Comparison of ENCODE assay signal across 1 cellular context in genomic region chr20:60453847-60454246, GRCh38.
TF ChIP-seq lines count a peak whose summit lies in the region.

No MANE protein-coding gene starts in this region.

TF ChIP-seq in H1, 55 proteins besides CTCF, POLR2A, EP300 and RAD21 (continued from another document):
- TF ChIP-seq, protein P1, sequence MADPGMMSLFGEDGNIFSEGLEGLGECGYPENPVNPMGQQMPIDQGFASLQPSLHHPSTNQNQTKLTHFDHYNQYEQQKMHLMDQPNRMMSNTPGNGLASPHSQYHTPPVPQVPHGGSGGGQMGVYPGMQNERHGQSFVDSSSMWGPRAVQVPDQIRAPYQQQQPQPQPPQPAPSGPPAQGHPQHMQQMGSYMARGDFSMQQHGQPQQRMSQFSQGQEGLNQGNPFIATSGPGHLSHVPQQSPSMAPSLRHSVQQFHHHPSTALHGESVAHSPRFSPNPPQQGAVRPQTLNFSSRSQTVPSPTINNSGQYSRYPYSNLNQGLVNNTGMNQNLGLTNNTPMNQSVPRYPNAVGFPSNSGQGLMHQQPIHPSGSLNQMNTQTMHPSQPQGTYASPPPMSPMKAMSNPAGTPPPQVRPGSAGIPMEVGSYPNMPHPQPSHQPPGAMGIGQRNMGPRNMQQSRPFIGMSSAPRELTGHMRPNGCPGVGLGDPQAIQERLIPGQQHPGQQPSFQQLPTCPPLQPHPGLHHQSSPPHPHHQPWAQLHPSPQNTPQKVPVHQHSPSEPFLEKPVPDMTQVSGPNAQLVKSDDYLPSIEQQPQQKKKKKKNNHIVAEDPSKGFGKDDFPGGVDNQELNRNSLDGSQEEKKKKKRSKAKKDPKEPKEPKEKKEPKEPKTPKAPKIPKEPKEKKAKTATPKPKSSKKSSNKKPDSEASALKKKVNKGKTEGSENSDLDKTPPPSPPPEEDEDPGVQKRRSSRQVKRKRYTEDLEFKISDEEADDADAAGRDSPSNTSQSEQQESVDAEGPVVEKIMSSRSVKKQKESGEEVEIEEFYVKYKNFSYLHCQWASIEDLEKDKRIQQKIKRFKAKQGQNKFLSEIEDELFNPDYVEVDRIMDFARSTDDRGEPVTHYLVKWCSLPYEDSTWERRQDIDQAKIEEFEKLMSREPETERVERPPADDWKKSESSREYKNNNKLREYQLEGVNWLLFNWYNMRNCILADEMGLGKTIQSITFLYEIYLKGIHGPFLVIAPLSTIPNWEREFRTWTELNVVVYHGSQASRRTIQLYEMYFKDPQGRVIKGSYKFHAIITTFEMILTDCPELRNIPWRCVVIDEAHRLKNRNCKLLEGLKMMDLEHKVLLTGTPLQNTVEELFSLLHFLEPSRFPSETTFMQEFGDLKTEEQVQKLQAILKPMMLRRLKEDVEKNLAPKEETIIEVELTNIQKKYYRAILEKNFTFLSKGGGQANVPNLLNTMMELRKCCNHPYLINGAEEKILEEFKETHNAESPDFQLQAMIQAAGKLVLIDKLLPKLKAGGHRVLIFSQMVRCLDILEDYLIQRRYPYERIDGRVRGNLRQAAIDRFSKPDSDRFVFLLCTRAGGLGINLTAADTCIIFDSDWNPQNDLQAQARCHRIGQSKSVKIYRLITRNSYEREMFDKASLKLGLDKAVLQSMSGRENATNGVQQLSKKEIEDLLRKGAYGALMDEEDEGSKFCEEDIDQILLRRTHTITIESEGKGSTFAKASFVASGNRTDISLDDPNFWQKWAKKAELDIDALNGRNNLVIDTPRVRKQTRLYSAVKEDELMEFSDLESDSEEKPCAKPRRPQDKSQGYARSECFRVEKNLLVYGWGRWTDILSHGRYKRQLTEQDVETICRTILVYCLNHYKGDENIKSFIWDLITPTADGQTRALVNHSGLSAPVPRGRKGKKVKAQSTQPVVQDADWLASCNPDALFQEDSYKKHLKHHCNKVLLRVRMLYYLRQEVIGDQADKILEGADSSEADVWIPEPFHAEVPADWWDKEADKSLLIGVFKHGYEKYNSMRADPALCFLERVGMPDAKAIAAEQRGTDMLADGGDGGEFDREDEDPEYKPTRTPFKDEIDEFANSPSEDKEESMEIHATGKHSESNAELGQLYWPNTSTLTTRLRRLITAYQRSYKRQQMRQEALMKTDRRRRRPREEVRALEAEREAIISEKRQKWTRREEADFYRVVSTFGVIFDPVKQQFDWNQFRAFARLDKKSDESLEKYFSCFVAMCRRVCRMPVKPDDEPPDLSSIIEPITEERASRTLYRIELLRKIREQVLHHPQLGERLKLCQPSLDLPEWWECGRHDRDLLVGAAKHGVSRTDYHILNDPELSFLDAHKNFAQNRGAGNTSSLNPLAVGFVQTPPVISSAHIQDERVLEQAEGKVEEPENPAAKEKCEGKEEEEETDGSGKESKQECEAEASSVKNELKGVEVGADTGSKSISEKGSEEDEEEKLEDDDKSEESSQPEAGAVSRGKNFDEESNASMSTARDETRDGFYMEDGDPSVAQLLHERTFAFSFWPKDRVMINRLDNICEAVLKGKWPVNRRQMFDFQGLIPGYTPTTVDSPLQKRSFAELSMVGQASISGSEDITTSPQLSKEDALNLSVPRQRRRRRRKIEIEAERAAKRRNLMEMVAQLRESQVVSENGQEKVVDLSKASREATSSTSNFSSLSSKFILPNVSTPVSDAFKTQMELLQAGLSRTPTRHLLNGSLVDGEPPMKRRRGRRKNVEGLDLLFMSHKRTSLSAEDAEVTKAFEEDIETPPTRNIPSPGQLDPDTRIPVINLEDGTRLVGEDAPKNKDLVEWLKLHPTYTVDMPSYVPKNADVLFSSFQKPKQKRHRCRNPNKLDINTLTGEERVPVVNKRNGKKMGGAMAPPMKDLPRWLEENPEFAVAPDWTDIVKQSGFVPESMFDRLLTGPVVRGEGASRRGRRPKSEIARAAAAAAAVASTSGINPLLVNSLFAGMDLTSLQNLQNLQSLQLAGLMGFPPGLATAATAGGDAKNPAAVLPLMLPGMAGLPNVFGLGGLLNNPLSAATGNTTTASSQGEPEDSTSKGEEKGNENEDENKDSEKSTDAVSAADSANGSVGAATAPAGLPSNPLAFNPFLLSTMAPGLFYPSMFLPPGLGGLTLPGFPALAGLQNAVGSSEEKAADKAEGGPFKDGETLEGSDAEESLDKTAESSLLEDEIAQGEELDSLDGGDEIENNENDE (IDR thresholded peaks at IDR 0.05; ENCODE audit: insufficient replicate concordance, low read length): no peak
